1 cellular context compared by ENCODE assay signal in genomic region chr16:73196670-73197069, GRCh38.
TF ChIP-seq lines count a peak whose summit lies in the region.

No MANE protein-coding gene starts in this region.

TF ChIP-seq in H1, 55 proteins besides CTCF, POLR2A, EP300 and RAD21 (continued from another document):
- TF ChIP-seq CHD7 (IDR thresholded peaks at IDR 0.05; ENCODE audit: insufficient replicate concordance, low read length) (no peak), YY1 (IDR thresholded peaks at IDR 0.05; ENCODE audit: low read depth, low read length) (peak; percentile 52; the same call in 1 of the 2 replicates), SP1 (IDR thresholded peaks at IDR 0.05; ENCODE audit: low read depth, low read length) (no peak), CHD1 (IDR thresholded peaks at IDR 0.05; ENCODE audit: low read depth, low read length) (no peak), MAFK (IDR thresholded peaks at IDR 0.05; ENCODE audit: low read depth, low read length) (no peak), SP2 (IDR thresholded peaks at IDR 0.05; ENCODE audit: low read length) (no peak)
